12 cellular contexts compared by ENCODE assay signal in the genomic region with DNA sequence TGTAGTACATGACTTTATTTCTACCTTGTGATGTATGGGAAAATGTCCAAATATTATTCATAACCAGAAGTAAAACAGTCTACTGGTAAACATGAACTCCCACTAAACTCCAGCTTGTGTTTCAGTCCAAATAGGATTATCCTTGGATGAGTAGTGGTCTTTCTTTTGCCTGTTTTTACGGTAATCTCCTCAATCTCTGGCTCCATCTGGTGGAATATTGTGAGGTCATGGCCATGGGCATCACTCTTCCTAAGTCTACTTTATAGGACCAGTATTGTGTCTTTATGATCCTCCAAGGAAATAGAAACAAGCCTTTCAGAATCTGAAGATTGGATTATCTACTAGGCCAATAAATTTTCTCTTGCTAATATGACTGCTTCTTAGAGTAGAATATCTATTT.
A peak's percentile ranks its signal among the peaks of the same experiment; 100 is the strongest.
DNase-seq lines count a peak whose midpoint lies in the region; ATAC-seq and TF ChIP-seq lines count a peak whose summit lies in the region.
"Had no signal": no experiment of that assay in that cellular context is flagged by ENCODE, and none has a peak within 500 bp of the region (broad histone marks: within the 10 kb centered on the region; RNA-seq: fewer than 3 reads in every experiment).

No MANE protein-coding gene starts in this region.

- DNase-seq in left ventricle myocardium inferior: no peak
- DNase-seq in cardiac septum (ENCODE audit: low spot score): no peak
- no peak for DNase-seq in RWPE2 (ENCODE audit: low spot score)
- no peak for DNase-seq in glutamatergic neuron
- no peak for DNase-seq in type B pancreatic cell (ENCODE audit: extremely low spot score, unreplicated experiment)
- DNase-seq in activated CD4-positive, alpha-beta memory T cell treated with anti-CD3 and anti-CD28 coated beads for 36 hours: no peak
- no peak for DNase-seq in UCSD-AML1 (lab: John Stamatoyannopoulos, UW; ENCODE audit: unreplicated experiment)
- DNase-seq: activated T-cell treated with anti-CD3 and anti-CD28 coated beads, Interleukin-2, amount 50 U/mL, for 48 hours; cerebellar nuclear complex; stimulated activated naive CD8-positive, alpha-beta T cell treated with anti-CD3 and anti-CD28 coated beads, Interleukin-15, amount 100 ng/mL, for 72 hours had no signal

- H3K27ac Mint-ChIP-seq in glutamatergic neuron (ENCODE audit: unreplicated experiment) (no peak overlapping the region), type B pancreatic cell (no peak overlapping the region)
- H3K27ac Mint-ChIP-seq in activated CD4-positive, alpha-beta memory T cell treated with anti-CD3 and anti-CD28 coated beads for 36 hours: no peak overlapping the region
- H3K27ac Mint-ChIP-seq: stimulated activated naive CD8-positive, alpha-beta T cell treated with anti-CD3 and anti-CD28 coated beads, Interleukin-15, amount 100 ng/mL, for 72 hours had no signal

- H3K36me3 ChIP-seq in left ventricle myocardium inferior (no peaks in the 10 kb centered on the region), RWPE2 (ENCODE audit: low read depth) (no peaks in the 10 kb centered on the region)
- H3K36me3 ChIP-seq: BLaER1 had no signal

- H3K4me1 Mint-ChIP-seq in glutamatergic neuron (ENCODE audit: low read depth, unreplicated experiment) (no peaks in the 10 kb centered on the region), type B pancreatic cell (ENCODE audit: unreplicated experiment) (peaks cover 14% of the 10 kb centered on the region)
- H3K4me1 Mint-ChIP-seq in activated CD4-positive, alpha-beta memory T cell treated with anti-CD3 and anti-CD28 coated beads for 36 hours (ENCODE audit: low read depth): no peaks in the 10 kb centered on the region
- H3K4me1 Mint-ChIP-seq: stimulated activated naive CD8-positive, alpha-beta T cell treated with anti-CD3 and anti-CD28 coated beads, Interleukin-15, amount 100 ng/mL, for 72 hours had no signal

- ATAC-seq in RWPE2 (ENCODE audit: low read depth) (no peak), HG03521 (IDR thresholded peaks at IDR 0.05; ENCODE audit: unreplicated experiment) (no peak)
- ATAC-seq: stimulated activated naive CD8-positive, alpha-beta T cell treated with anti-CD3 and anti-CD28 coated beads, Interleukin-15, amount 100 ng/mL, for 72 hours had no signal

- H3K27me3 Mint-ChIP-seq in glutamatergic neuron (ENCODE audit: unreplicated experiment) (peaks cover 2% of the 10 kb centered on the region), type B pancreatic cell (peaks cover 2% of the 10 kb centered on the region)
- H3K27me3 Mint-ChIP-seq in activated CD4-positive, alpha-beta memory T cell treated with anti-CD3 and anti-CD28 coated beads for 36 hours: no peaks in the 10 kb centered on the region
- H3K27me3 Mint-ChIP-seq: stimulated activated naive CD8-positive, alpha-beta T cell treated with anti-CD3 and anti-CD28 coated beads, Interleukin-15, amount 100 ng/mL, for 72 hours had no signal

- no peak overlapping the region for H3K4me3 Mint-ChIP-seq in glutamatergic neuron (ENCODE audit: unreplicated experiment)
- no peak overlapping the region for H3K4me3 Mint-ChIP-seq in type B pancreatic cell
- H3K4me3 Mint-ChIP-seq in activated CD4-positive, alpha-beta memory T cell treated with anti-CD3 and anti-CD28 coated beads for 36 hours: no peak overlapping the region
- H3K4me3 Mint-ChIP-seq: stimulated activated naive CD8-positive, alpha-beta T cell treated with anti-CD3 and anti-CD28 coated beads, Interleukin-15, amount 100 ng/mL, for 72 hours had no signal

- no peaks in the 10 kb centered on the region for H3K36me3 Mint-ChIP-seq in glutamatergic neuron (ENCODE audit: unreplicated experiment)
- H3K36me3 Mint-ChIP-seq in type B pancreatic cell: no peaks in the 10 kb centered on the region
- no peaks in the 10 kb centered on the region for H3K36me3 Mint-ChIP-seq in activated CD4-positive, alpha-beta memory T cell treated with anti-CD3 and anti-CD28 coated beads for 36 hours

- H3K4me1 ChIP-seq in left ventricle myocardium inferior (no peaks in the 10 kb centered on the region), RWPE2 (ENCODE audit: insufficient read depth, poor library complexity, severe bottlenecking) (no peaks in the 10 kb centered on the region)
- H3K4me1 ChIP-seq: BLaER1 had no signal

- H3K4me3 ChIP-seq in left ventricle myocardium inferior: no peak overlapping the region
- no peak overlapping the region for H3K4me3 ChIP-seq in RWPE2 (ENCODE audit: severe bottlenecking)
- H3K4me3 ChIP-seq: BLaER1 had no signal

- no peaks in the 10 kb centered on the region for H3K9me3 ChIP-seq in left ventricle myocardium inferior (replicated peaks)
- no peaks in the 10 kb centered on the region for H3K9me3 ChIP-seq in RWPE2 (ENCODE audit: severe bottlenecking)
- H3K9me3 ChIP-seq: BLaER1 had no signal

- H3K9me3 Mint-ChIP-seq in glutamatergic neuron (ENCODE audit: unreplicated experiment): no peaks in the 10 kb centered on the region
- peaks cover 4% of the 10 kb centered on the region for H3K9me3 Mint-ChIP-seq in type B pancreatic cell
- H3K9me3 Mint-ChIP-seq in activated CD4-positive, alpha-beta memory T cell treated with anti-CD3 and anti-CD28 coated beads for 36 hours: peaks cover 18% of the 10 kb centered on the region
- H3K9me3 Mint-ChIP-seq: stimulated activated naive CD8-positive, alpha-beta T cell treated with anti-CD3 and anti-CD28 coated beads, Interleukin-15, amount 100 ng/mL, for 72 hours had no signal

- CTCF ChIA-PET in activated CD4-positive, alpha-beta memory T cell treated with anti-CD3 and anti-CD28 coated beads for 36 hours (lab: Charles Lee): no interaction called here

- H3K27ac ChIP-seq in left ventricle myocardium inferior (replicated peaks): no peak overlapping the region
- H3K27ac ChIP-seq in RWPE2 (ENCODE audit: poor library complexity, severe bottlenecking): no peak overlapping the region
- H3K27ac ChIP-seq: BLaER1 had no signal

- H3K27me3 ChIP-seq in left ventricle myocardium inferior (ENCODE audit: low read depth) (no peaks in the 10 kb centered on the region), RWPE2 (ENCODE audit: insufficient read depth, poor library complexity, severe bottlenecking) (no peaks in the 10 kb centered on the region)
- H3K27me3 ChIP-seq: BLaER1 had no signal

- POLR2A ChIA-PET in activated CD4-positive, alpha-beta memory T cell treated with anti-CD3 and anti-CD28 coated beads for 36 hours (lab: Charles Lee): no interaction called here

- TF ChIP-seq CTCF in left ventricle myocardium inferior (IDR thresholded peaks at IDR 0.05; ENCODE audit: borderline replicate concordance) (peak; percentile 50), RWPE2 (IDR thresholded peaks at IDR 0.05; ENCODE audit: poor library complexity, severe bottlenecking) (peak; percentile 57), glutamatergic neuron (IDR thresholded peaks at IDR 0.05; ENCODE audit: partially characterized antibody, unreplicated experiment) (peak; percentile 15), type B pancreatic cell (conservative IDR thresholded peaks at IDR 0.05) (peak; percentile 65)

- intact Hi-C loops in left ventricle myocardium inferior (cut with micrococcal nuclease): no loop called here
- intact Hi-C loops in cardiac septum (cut with DNase I): no loop called here
- intact Hi-C loops in activated CD4-positive, alpha-beta memory T cell treated with anti-CD3 and anti-CD28 coated beads for 36 hours (cut with micrococcal nuclease): no loop called here

Comparison
In these comparisons a context has a peak if more than half of its experiments do, and no peak if none do; other contexts are left out.
1. CTCF ChIP-seq: peak in every context shown above with its lines; median percentile 65 in type B pancreatic cell; 57 in RWPE2; 50 in left ventricle myocardium inferior; 15 in glutamatergic neuron.